In the genomic region with DNA sequence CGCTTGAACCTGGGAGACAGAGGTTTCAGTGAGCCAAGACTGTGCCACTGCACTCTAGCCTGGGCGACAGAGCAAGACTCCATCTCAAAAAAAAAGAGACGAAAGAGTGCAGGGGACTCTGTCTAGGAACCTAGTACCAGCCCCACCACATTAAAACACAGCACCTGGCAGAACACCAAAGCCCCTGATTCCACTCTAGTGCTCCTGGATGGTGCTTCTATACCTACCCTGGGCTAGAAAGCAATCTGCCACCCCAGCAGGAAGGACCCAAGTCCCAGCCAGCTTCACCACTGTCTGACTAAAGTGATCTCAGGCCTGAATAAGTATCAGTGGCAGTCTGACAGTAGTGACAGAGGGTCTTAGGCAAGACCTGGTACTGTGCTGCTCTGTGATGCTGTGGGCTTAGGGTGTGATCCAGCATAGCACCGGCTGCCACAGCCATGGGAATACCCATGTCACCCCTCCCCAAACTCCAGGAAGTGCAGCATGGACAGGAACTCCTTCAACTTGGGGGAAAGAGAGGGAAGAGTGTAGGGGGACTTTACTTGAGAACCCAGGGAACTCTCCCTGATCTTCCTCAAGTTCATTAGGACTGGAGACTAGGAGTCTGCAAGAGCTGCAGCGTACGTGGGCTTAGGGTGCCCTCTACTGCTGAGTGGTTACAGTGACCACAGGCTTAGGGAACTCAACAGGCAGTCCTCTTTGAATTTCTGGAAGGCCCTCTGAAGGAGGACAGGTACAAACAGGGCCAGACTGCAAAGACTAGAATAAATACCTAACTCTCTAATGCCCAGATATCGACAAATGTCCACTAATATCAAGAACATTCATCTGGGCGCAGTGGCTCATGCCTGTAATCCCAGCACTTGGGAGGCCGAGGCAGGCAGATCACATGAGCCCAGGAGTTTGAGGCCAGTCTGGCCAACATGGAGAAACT, we compare ENCODE assay signal across 8 cellular contexts. TPM values are rescaled to one million over a fixed set of nuclear protein-coding genes. Genes with fewer than 3 reads are reported as not detected.
A peak's percentile ranks its signal among the peaks of the same experiment; 100 is the strongest.
DNase-seq lines count a peak whose midpoint lies in the region; ATAC-seq and TF ChIP-seq lines count a peak whose summit lies in the region.

No MANE protein-coding gene starts in this region.

- H3K4me1 ChIP-seq in gastroesophageal sphincter: no peaks in the 10 kb centered on the region
- H3K4me1 ChIP-seq in psoas muscle: no peaks in the 10 kb centered on the region

- CTCF ChIA-PET in RWPE1 (lab: Yijun Ruan, JAX): interaction anchor here (0.6 to 4.8 kb wide), 6 partner anchors 12 to 143 kb away, joined by 3 to 37 read pairs (median 4); no protein-coding TSS in a partner anchor

- H3K4me3 Mint-ChIP-seq in activated T-helper 17 cell treated with anti-CD3 and anti-CD28 coated beads, Interleukin-2, amount 50 U/mL, for 72 hours: no peak overlapping the region

- TF ChIP-seq POLR2A in gastroesophageal sphincter (IDR thresholded peaks at IDR 0.05): no peak

- H3K9me3 ChIP-seq in gastroesophageal sphincter: no peaks in the 10 kb centered on the region
- H3K9me3 ChIP-seq in psoas muscle: no peaks in the 10 kb centered on the region

- H3K27me3 Mint-ChIP-seq in activated T-helper 17 cell treated with anti-CD3 and anti-CD28 coated beads, Interleukin-2, amount 50 U/mL, for 72 hours: no peaks in the 10 kb centered on the region

- H3K36me3 ChIP-seq in gastroesophageal sphincter (no peaks in the 10 kb centered on the region), psoas muscle (ENCODE audit: insufficient read depth in 1 of 2, low read depth in 1 of 2) (no peaks in the 10 kb centered on the region)

- peaks cover 13% of the 10 kb centered on the region for H3K4me1 Mint-ChIP-seq in activated T-helper 17 cell treated with anti-CD3 and anti-CD28 coated beads, Interleukin-2, amount 50 U/mL, for 72 hours

- no peaks in the 10 kb centered on the region for H3K36me3 Mint-ChIP-seq in activated T-helper 17 cell treated with anti-CD3 and anti-CD28 coated beads, Interleukin-2, amount 50 U/mL, for 72 hours (ENCODE audit: low read depth)

- TF ChIP-seq EP300 in gastroesophageal sphincter (IDR thresholded peaks at IDR 0.05): no peak

- H3K27me3 ChIP-seq in gastroesophageal sphincter: no peaks in the 10 kb centered on the region
- H3K27me3 ChIP-seq in psoas muscle (ENCODE audit: insufficient read depth in 3 of 3, low read length in 2 of 3): no peaks in the 10 kb centered on the region

- TF ChIP-seq CTCF in RWPE1 (conservative IDR thresholded peaks at IDR 0.05; ENCODE audit: low read depth): peak; percentile 76
- TF ChIP-seq CTCF in gastroesophageal sphincter (IDR thresholded peaks at IDR 0.05): peak in 2 of 4 experiments; percentile 25 to 47
- peak; percentile 47 for TF ChIP-seq CTCF in psoas muscle (IDR thresholded peaks at IDR 0.05)

- DNase-seq in GM04503 (ENCODE audit: low read depth): peak; percentile 29
- peak; percentile 79 for DNase-seq in M059J (ENCODE audit: low read depth)
- DNase-seq in RWPE1 (ENCODE audit: low spot score): peak; percentile 69
- peak; percentile 36 to 56 for DNase-seq in psoas muscle

- peak overlapping the region; percentile 3 for H3K27ac Mint-ChIP-seq in activated T-helper 17 cell treated with anti-CD3 and anti-CD28 coated beads, Interleukin-2, amount 50 U/mL, for 72 hours

- intact Hi-C loops in psoas muscle (cut with DNase I): loop anchor here in 1 of 2 donors (5.0 kb wide), 1 partner anchor 130 kb away; no protein-coding TSS in a partner anchor

- POLR2A ChIA-PET in RWPE1 (lab: Yijun Ruan, JAX; ENCODE audit: low non-redundant PET): no interaction called here

- peak; percentile 95 for ATAC-seq in activated T-helper 17 cell treated with anti-CD3 and anti-CD28 coated beads, Interleukin-2, amount 50 U/mL, for 72 hours (replicated peaks)
- ATAC-seq in gastroesophageal sphincter (peak; percentile 61), psoas muscle (no peak), HG03045 (IDR thresholded peaks at IDR 0.05; ENCODE audit: unreplicated experiment) (no peak), GM19463 (IDR thresholded peaks at IDR 0.05; ENCODE audit: unreplicated experiment) (no peak)

- WGBS in gastroesophageal sphincter (ENCODE audit: low coverage in 1 of 2), 2 donors: 40 to 72% methylated on average over 1 to 5 of the region's 9 CpGs
- 68 to 71% (median 70%) methylated on average over 9 of the region's 9 CpGs for WGBS in psoas muscle, 3 donors

- H3K4me3 ChIP-seq in gastroesophageal sphincter (no peak overlapping the region), psoas muscle (no peak overlapping the region)

- no peaks in the 10 kb centered on the region for H3K9me3 Mint-ChIP-seq in activated T-helper 17 cell treated with anti-CD3 and anti-CD28 coated beads, Interleukin-2, amount 50 U/mL, for 72 hours

- H3K27ac ChIP-seq in RWPE1 (no peak overlapping the region), gastroesophageal sphincter (no peak overlapping the region), psoas muscle (no peak overlapping the region)

RNA-seq across cellular contexts. Expression of gene RNF43, which starts 30.0 kb away (rescaled TPM):
- 0.17 TPM in 1 of 2 replicates, not detected in the other for total RNA-seq in M059J (2014; rRNA removed; shearing (Covaris generic))
- total RNA-seq in activated T-helper 17 cell treated with anti-CD3 and anti-CD28 coated beads, Interleukin-2, amount 50 U/mL, for 72 hours: under 1 TPM; 0.71 to 0.85 TPM
- under 1 TPM in 2 of 4 donors, not detected in 2; 0.16 to 0.79 TPM for total RNA-seq in gastroesophageal sphincter
- under 1 TPM in 2 of 4 donors, not detected in 2; 0.04 to 0.07 TPM for total RNA-seq in psoas muscle
- under 1 TPM in 2 of 3 donors, not detected in 1; 0.03 to 0.25 TPM for polyA plus RNA-seq in psoas muscle

RNA-seq across cellular contexts. Expression of gene HSF5, which starts 40.9 kb away (rescaled TPM):
- total RNA-seq in M059J (2014; rRNA removed; shearing (Covaris generic)): not detected in 2 replicates
- total RNA-seq in activated T-helper 17 cell treated with anti-CD3 and anti-CD28 coated beads, Interleukin-2, amount 50 U/mL, for 72 hours: 1 to 10 TPM; 1.2 to 2.6 TPM
- total RNA-seq in gastroesophageal sphincter (under 1 TPM in 1 of 4 donors, not detected in 3; 0.13 TPM), psoas muscle (not detected)
- polyA plus RNA-seq in psoas muscle: not detected

Comparison
In these comparisons a context has a peak if more than half of its experiments do, and no peak if none do; other contexts are left out.
1. DNase-seq: peak in every context shown above with its lines; median percentile 79 in M059J; 69 in RWPE1; 46 in psoas muscle; 29 in GM04503.
2. ATAC-seq: peak in activated T-helper 17 cell treated with anti-CD3 and anti-CD28 coated beads, Interleukin-2, amount 50 U/mL, for 72 hours (single experiment) and gastroesophageal sphincter (single experiment); none in psoas muscle (0 of 4), HG03045 (single experiment) and GM19463 (single experiment).